20 cellular contexts compared by ENCODE assay signal in genomic region chr10:25125151-25125550, GRCh38. TPM values are rescaled to one million over a fixed set of nuclear protein-coding genes. Genes with fewer than 3 reads are reported as not detected.
A peak's percentile ranks its signal among the peaks of the same experiment; 100 is the strongest.
DNase-seq lines count a peak whose midpoint lies in the region; ATAC-seq and TF ChIP-seq lines count a peak whose summit lies in the region.
"Had no signal": no experiment of that assay in that cellular context is flagged by ENCODE, and none has a peak within 500 bp of the region (broad histone marks: within the 10 kb centered on the region; RNA-seq: fewer than 3 reads in every experiment).

No MANE protein-coding gene starts in this region.

- peak; percentile 69 for DNase-seq in ELF-1 (ENCODE audit: low read depth, low spot score)
- DNase-seq in NCI-H2171 (lab: John Stamatoyannopoulos, UW) = peak; percentile 3
- peak; percentile 59 for DNase-seq in cerebellar cortex (ENCODE audit: low spot score)
- peak; percentile 80 for DNase-seq in nephron progenitor cell
- no peak for DNase-seq in epidermal melanocyte (ENCODE audit: insufficient read length, low spot score)
- no peak for DNase-seq in effector CD8-positive, alpha-beta T cell (lab: John Stamatoyannopoulos, UW)
- no peak for DNase-seq in activated T-cell treated with anti-CD3 and anti-CD28 coated beads, Interleukin-2, amount 50 U/mL, for 72 hours
- no peak for DNase-seq in tibial nerve (ENCODE audit: low spot score in 2 of 2)
- DNase-seq: activated CD8-positive, alpha-beta memory T cell treated with anti-CD3 and anti-CD28 coated beads, Interleukin-2, amount 50 U/mL, for 4 hours; AML-193; DMS53; effector memory CD4-positive, alpha-beta T cell; mammary epithelial cell; NCI-H2029; Right ventricle myocardium superior; testis had no signal

- H3K36me3 ChIP-seq in tibial nerve = no peaks in the 10 kb centered on the region
- H3K36me3 ChIP-seq: breast epithelium had no signal

- no peaks in the 10 kb centered on the region for H3K4me1 ChIP-seq in tibial nerve
- H3K4me1 ChIP-seq: breast epithelium, testis had no signal

- no peaks in the 10 kb centered on the region for H3K36me3 Mint-ChIP-seq in nephron progenitor cell (ENCODE audit: low read depth)
- no peaks in the 10 kb centered on the region for H3K36me3 Mint-ChIP-seq in activated T-cell treated with anti-CD3 and anti-CD28 coated beads, Interleukin-2, amount 50 U/mL, for 72 hours (ENCODE audit: insufficient read depth in 2 of 2)
- H3K36me3 Mint-ChIP-seq: activated naive CD4-positive, alpha-beta T cell treated with anti-CD3 and anti-CD28 coated beads, Interleukin-2, amount 50 U/mL, for 24 hours had no signal

- peaks cover 11% of the 10 kb centered on the region for H3K27me3 Mint-ChIP-seq in nephron progenitor cell (ENCODE audit: low read depth, poor library complexity)
- peaks cover 6% of the 10 kb centered on the region for H3K27me3 Mint-ChIP-seq in activated T-cell treated with anti-CD3 and anti-CD28 coated beads, Interleukin-2, amount 50 U/mL, for 72 hours (ENCODE audit: low read depth)

- peaks cover 13% of the 10 kb centered on the region for H3K4me1 Mint-ChIP-seq in nephron progenitor cell
- H3K4me1 Mint-ChIP-seq in activated T-cell treated with anti-CD3 and anti-CD28 coated beads, Interleukin-2, amount 50 U/mL, for 72 hours (ENCODE audit: low read depth) = no peaks in the 10 kb centered on the region
- H3K4me1 Mint-ChIP-seq: activated naive CD4-positive, alpha-beta T cell treated with anti-CD3 and anti-CD28 coated beads, Interleukin-2, amount 50 U/mL, for 24 hours; nephron had no signal

- ATAC-seq in activated T-cell treated with anti-CD3 and anti-CD28 coated beads, Interleukin-2, amount 50 U/mL, for 72 hours (replicated peaks in 1 of 2) = no peak

- peaks cover 6% of the 10 kb centered on the region for H3K9me3 Mint-ChIP-seq in nephron progenitor cell
- H3K9me3 Mint-ChIP-seq in activated T-cell treated with anti-CD3 and anti-CD28 coated beads, Interleukin-2, amount 50 U/mL, for 72 hours = peaks cover 0 to under 1% of the 10 kb centered on the region in 2 donors
- H3K9me3 Mint-ChIP-seq: activated naive CD4-positive, alpha-beta T cell treated with anti-CD3 and anti-CD28 coated beads, Interleukin-2, amount 50 U/mL, for 24 hours; nephron had no signal

- no peak for TF ChIP-seq POLR2A in tibial nerve (IDR thresholded peaks at IDR 0.05)

- no peaks in the 10 kb centered on the region for H3K9me3 ChIP-seq in tibial nerve
- H3K9me3 ChIP-seq: testis had no signal

- TF ChIP-seq CTCF in nephron progenitor cell (IDR thresholded peaks at IDR 0.05) (no peak), tibial nerve (IDR thresholded peaks at IDR 0.05) (no peak)

- TF ChIP-seq EP300 in tibial nerve (IDR thresholded peaks at IDR 0.05) = no peak

- WGBS in tibial nerve, 2 donors = 26 to 35% methylated on average over 8 of the region's 8 CpGs

- H3K4me3 ChIP-seq in tibial nerve = no peak overlapping the region
- H3K4me3 ChIP-seq: breast epithelium, testis had no signal

- no peak overlapping the region for H3K4me3 Mint-ChIP-seq in nephron progenitor cell
- H3K4me3 Mint-ChIP-seq in activated T-cell treated with anti-CD3 and anti-CD28 coated beads, Interleukin-2, amount 50 U/mL, for 72 hours = no peak overlapping the region
- H3K4me3 Mint-ChIP-seq: activated naive CD4-positive, alpha-beta T cell treated with anti-CD3 and anti-CD28 coated beads, Interleukin-2, amount 50 U/mL, for 24 hours; nephron had no signal

- no peak overlapping the region for H3K27ac Mint-ChIP-seq in nephron progenitor cell
- no peak overlapping the region for H3K27ac Mint-ChIP-seq in activated T-cell treated with anti-CD3 and anti-CD28 coated beads, Interleukin-2, amount 50 U/mL, for 72 hours
- H3K27ac Mint-ChIP-seq: activated naive CD4-positive, alpha-beta T cell treated with anti-CD3 and anti-CD28 coated beads, Interleukin-2, amount 50 U/mL, for 24 hours; nephron had no signal

- no peak overlapping the region for H3K27ac ChIP-seq in tibial nerve
- H3K27ac ChIP-seq: breast epithelium, testis had no signal

- no peaks in the 10 kb centered on the region for H3K27me3 ChIP-seq in tibial nerve
- H3K27me3 ChIP-seq: breast epithelium, testis had no signal

RNA-seq across cellular contexts. Expression of gene GPR158, which starts 49.6 kb away (rescaled TPM):
- not detected for total RNA-seq in activated T-cell treated with anti-CD3 and anti-CD28 coated beads, Interleukin-2, amount 50 U/mL, for 72 hours
- under 1 TPM; under 0.01 to 0.39 (median under 0.01) TPM for total RNA-seq in tibial nerve
- total RNA-seq: mammary epithelial cell; Right ventricle myocardium superior; T-helper 2 cell treated with Interferon-gamma antibody and Interleukin-4, amounts not matched to agents 100 ng/mL and 5 ng/mL, for 36 hours had no signal

Comparison
In these comparisons a context has a peak if more than half of its experiments do, and no peak if none do; other contexts are left out.
1. DNase-seq: peak in ELF-1 (single experiment), NCI-H2171 (single experiment), cerebellar cortex (single experiment) and nephron progenitor cell (single experiment); none in epidermal melanocyte (single experiment), effector CD8-positive, alpha-beta T cell (single experiment), activated T-cell treated with anti-CD3 and anti-CD28 coated beads, Interleukin-2, amount 50 U/mL, for 72 hours (0 of 2) and tibial nerve (0 of 2).